ENCODE assay signal across 1 cellular context in the genomic region with DNA sequence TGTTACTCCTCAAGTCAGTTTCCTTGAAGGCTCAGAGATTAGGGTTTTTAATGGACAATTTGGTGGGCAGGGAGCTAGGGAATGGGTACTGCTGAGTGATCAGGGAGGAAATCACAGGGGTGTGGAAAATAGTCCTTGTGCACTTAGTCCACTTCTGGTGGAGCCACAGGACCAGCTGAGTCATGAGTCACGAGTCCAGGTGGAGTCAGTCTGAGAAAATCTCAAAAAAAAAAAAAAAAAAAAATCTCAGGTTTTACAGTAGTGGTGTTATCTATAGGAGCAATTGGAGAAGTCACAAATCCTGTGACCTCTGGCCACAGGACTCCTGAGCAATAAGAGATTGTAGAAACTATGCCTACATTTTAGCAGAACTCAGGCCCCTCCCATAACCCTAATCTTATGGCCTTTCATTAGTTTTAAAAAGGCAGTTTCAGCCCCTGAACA.
TF ChIP-seq lines count a peak whose summit lies in the region.

No MANE protein-coding gene starts in this region.

TF ChIP-seq in HEK293, 187 proteins besides CTCF, POLR2A, EP300 and RAD21 (continued from another document):
- TF ChIP-seq, protein P1, sequence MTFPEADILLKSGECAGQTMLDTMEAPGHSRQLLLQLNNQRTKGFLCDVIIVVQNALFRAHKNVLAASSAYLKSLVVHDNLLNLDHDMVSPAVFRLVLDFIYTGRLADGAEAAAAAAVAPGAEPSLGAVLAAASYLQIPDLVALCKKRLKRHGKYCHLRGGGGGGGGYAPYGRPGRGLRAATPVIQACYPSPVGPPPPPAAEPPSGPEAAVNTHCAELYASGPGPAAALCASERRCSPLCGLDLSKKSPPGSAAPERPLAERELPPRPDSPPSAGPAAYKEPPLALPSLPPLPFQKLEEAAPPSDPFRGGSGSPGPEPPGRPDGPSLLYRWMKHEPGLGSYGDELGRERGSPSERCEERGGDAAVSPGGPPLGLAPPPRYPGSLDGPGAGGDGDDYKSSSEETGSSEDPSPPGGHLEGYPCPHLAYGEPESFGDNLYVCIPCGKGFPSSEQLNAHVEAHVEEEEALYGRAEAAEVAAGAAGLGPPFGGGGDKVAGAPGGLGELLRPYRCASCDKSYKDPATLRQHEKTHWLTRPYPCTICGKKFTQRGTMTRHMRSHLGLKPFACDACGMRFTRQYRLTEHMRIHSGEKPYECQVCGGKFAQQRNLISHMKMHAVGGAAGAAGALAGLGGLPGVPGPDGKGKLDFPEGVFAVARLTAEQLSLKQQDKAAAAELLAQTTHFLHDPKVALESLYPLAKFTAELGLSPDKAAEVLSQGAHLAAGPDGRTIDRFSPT (tag by site-specific recombination; IDR thresholded peaks at IDR 0.05) = peak; percentile 38; the same call in 1 of the 2 replicates
- no peak for TF ChIP-seq ZNF239 (tag by site-specific recombination; IDR thresholded peaks at IDR 0.05)
- TF ChIP-seq ZNF76 (tag by site-specific recombination; IDR thresholded peaks at IDR 0.05; ENCODE audit: borderline replicate concordance, low read depth) = no peak
- TF ChIP-seq, protein P2, sequence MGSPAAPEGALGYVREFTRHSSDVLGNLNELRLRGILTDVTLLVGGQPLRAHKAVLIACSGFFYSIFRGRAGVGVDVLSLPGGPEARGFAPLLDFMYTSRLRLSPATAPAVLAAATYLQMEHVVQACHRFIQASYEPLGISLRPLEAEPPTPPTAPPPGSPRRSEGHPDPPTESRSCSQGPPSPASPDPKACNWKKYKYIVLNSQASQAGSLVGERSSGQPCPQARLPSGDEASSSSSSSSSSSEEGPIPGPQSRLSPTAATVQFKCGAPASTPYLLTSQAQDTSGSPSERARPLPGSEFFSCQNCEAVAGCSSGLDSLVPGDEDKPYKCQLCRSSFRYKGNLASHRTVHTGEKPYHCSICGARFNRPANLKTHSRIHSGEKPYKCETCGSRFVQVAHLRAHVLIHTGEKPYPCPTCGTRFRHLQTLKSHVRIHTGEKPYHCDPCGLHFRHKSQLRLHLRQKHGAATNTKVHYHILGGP (tag by site-specific recombination; IDR thresholded peaks at IDR 0.05) = no peak
- TF ChIP-seq ZNF701 (tag by site-specific recombination; IDR thresholded peaks at IDR 0.05) = no peak
- no peak for TF ChIP-seq ZBTB8A (tag by site-specific recombination; IDR thresholded peaks at IDR 0.05)
- no peak for TF ChIP-seq ZNF112 (tag by site-specific recombination; IDR thresholded peaks at IDR 0.05)
- no peak for TF ChIP-seq ZNF621 (tag by site-specific recombination; IDR thresholded peaks at IDR 0.05)
TF ChIP-seq in HEK293: peak in this region for 2.
